ENCODE assay signal across 10 cellular contexts in genomic region chr20:37520417-37520751, GRCh38. TPM values are rescaled to one million over a fixed set of nuclear protein-coding genes. Genes with fewer than 3 reads are reported as not detected.
A peak's percentile ranks its signal among the peaks of the same experiment; 100 is the strongest.
DNase-seq lines count a peak whose midpoint lies in the region; TF ChIP-seq lines count a peak whose summit lies in the region.
"Had no signal": no experiment of that assay in that cellular context is flagged by ENCODE, and none has a peak within 500 bp of the region (broad histone marks: within the 10 kb centered on the region; RNA-seq: fewer than 3 reads in every experiment).

No MANE protein-coding gene starts in this region.

- DNase-seq in CD1c-positive myeloid dendritic cell (ENCODE audit: extremely low spot score), result peak; percentile 11
- DNase-seq in dorsolateral prefrontal cortex, result no peak
- DNase-seq in iPS-NIHi11 (ENCODE audit: low spot score), result no peak
- DNase-seq in effector CD8-positive, alpha-beta T cell (lab: John Stamatoyannopoulos, UW), result no peak
- no peak for DNase-seq in midbrain (lab: John Stamatoyannopoulos, UW)
- DNase-seq in cerebellar cortex (ENCODE audit: low spot score), result no peak
- DNase-seq: effector memory CD8-positive, alpha-beta T cell; GF-D8 had no signal

- H3K27me3 Mint-ChIP-seq in nephron (ENCODE audit: low read depth), result no peaks in the 10 kb centered on the region
- H3K27me3 Mint-ChIP-seq: effector memory CD8-positive, alpha-beta T cell had no signal

- peaks cover 51% of the 10 kb centered on the region for H3K36me3 Mint-ChIP-seq in nephron (ENCODE audit: low read depth)

- H3K27ac ChIP-seq in HUES6 (ENCODE audit: low read depth, low read length) (no peak overlapping the region), dorsolateral prefrontal cortex (peak overlapping the region in 30 of 59 donors; percentile 0 to 84 (median 62))

- intact Hi-C loops in dorsolateral prefrontal cortex (cut with DNase I), result loop anchor here in 1 of 2 donors (10.0 kb wide), 1 partner anchor 426 kb away; the partner anchor contains the start of gene RBL1

- no peaks in the 10 kb centered on the region for H3K9me3 Mint-ChIP-seq in nephron
- H3K9me3 Mint-ChIP-seq: effector memory CD8-positive, alpha-beta T cell had no signal

- peak overlapping the region; percentile 18 for H3K9ac ChIP-seq in HUES6 (ENCODE audit: low read length)

- H3K9me3 ChIP-seq in HUES6 (ENCODE audit: control insufficient read depth, insufficient read depth, low read depth, low read length), result no peaks in the 10 kb centered on the region

- peak overlapping the region; percentile 75 for H3K4me3 ChIP-seq in HUES6 (ENCODE audit: low read depth, low read length)
- H3K4me3 ChIP-seq in dorsolateral prefrontal cortex, result peak overlapping the region in 51 of 59 donors; percentile 1 to 100 (median 52)

- H3K36me3 ChIP-seq in HUES6 (ENCODE audit: control insufficient read depth, insufficient read depth, low read length), result peaks cover 22% of the 10 kb centered on the region

- H3K4me3 Mint-ChIP-seq in nephron, result peak overlapping the region; percentile 88 to 99 (median 89)

- no peak for TF ChIP-seq CTCF in dorsolateral prefrontal cortex (IDR thresholded peaks at IDR 0.05 in 54 of 56, conservative IDR thresholded peaks at IDR 0.05 in 2 of 56; ENCODE audit: low read depth in 1 of 56, partially characterized antibody in 56 of 56)
- TF ChIP-seq CTCF in nephron (IDR thresholded peaks at IDR 0.05; ENCODE audit: unreplicated experiment in 3 of 3), result no peak

- peaks cover 67% of the 10 kb centered on the region for H3K4me1 ChIP-seq in HUES6 (ENCODE audit: control insufficient read depth, insufficient read depth, low read length)

- peaks cover 70% of the 10 kb centered on the region for H3K4me1 Mint-ChIP-seq in nephron

- H3K27ac Mint-ChIP-seq in nephron, result peak overlapping the region; percentile 87 to 89 (median 88)

- H3K27me3 ChIP-seq in HUES6 (ENCODE audit: control insufficient read depth, insufficient read depth, low read length) (no peaks in the 10 kb centered on the region), dorsolateral prefrontal cortex (no peaks in the 10 kb centered on the region)

RNA-seq across cellular contexts. Expression of gene NNAT, which starts 0.7 kb away (rescaled TPM):
- 100 to 1,000 TPM in 2 of 120 experiments, 10 to 100 TPM in 118; 15.0 to 105 (median 49.6) TPM for total RNA-seq in dorsolateral prefrontal cortex

RNA-seq across cellular contexts. Expression of gene BLCAP, which starts 7.3 kb away (rescaled TPM):
- 100 to 1,000 TPM in 118 of 120 experiments, 10 to 100 TPM in 2; 82.4 to 206 (median 151) TPM for total RNA-seq in dorsolateral prefrontal cortex
